8 cellular contexts compared by ENCODE assay signal in genomic region chr1:54714881-54715492, GRCh38. TPM values are rescaled to one million over a fixed set of nuclear protein-coding genes. Genes with fewer than 3 reads are reported as not detected.
DNase-seq lines count a peak whose midpoint lies in the region; ATAC-seq and TF ChIP-seq lines count a peak whose summit lies in the region.

No MANE protein-coding gene starts in this region.

- H3K4me1 ChIP-seq in SJCRH30, result no peaks in the 10 kb centered on the region
- H3K4me1 ChIP-seq in fibroblast of lung (ENCODE audit: control insufficient read depth, extremely low read depth, insufficient read depth, low read length), result peaks cover 3% of the 10 kb centered on the region

- H3K4me3 Mint-ChIP-seq in CD4-positive, alpha-beta T cell, result peak overlapping the region; percentile 93
- peak overlapping the region; percentile 94 for H3K4me3 Mint-ChIP-seq in osteocyte (ENCODE audit: unreplicated experiment)

- peak overlapping the region; percentile 83 for H2AFZ ChIP-seq in fibroblast of lung (ENCODE audit: low read length)

- peaks cover 14% of the 10 kb centered on the region for H3K79me2 ChIP-seq in fibroblast of lung (ENCODE audit: control insufficient read depth, insufficient read depth, low read length)

- DNase-seq in CD4-positive, alpha-beta T cell, result no peak
- DNase-seq in SJCRH30, result no peak
- DNase-seq in fibroblast of lung (ENCODE audit: low read depth in 2 of 2), result no peak
- peak; percentile 76 for DNase-seq in osteocyte (ENCODE audit: extremely low spot score, unreplicated experiment)
- no peak for DNase-seq in KG1 (lab: John Stamatoyannopoulos, UW)
- DNase-seq in activated CD4-positive, CD25-positive, alpha-beta regulatory T cell (lab: John Stamatoyannopoulos, UW), result no peak
- DNase-seq in amniotic stem cell (lab: John Stamatoyannopoulos, UW), result no peak
- no peak for DNase-seq in stimulated activated CD4-positive, alpha-beta T cell treated with anti-CD3 and anti-CD28 coated beads, Interleukin-1b, Interleukin-23, amount 100 ng/mL, for 48 hours

- H3K4me3 ChIP-seq in SJCRH30, result peak overlapping the region; percentile 85
- H3K4me3 ChIP-seq in fibroblast of lung (replicated peaks in 1 of 4; ENCODE audit: control extremely low read depth in 1 of 4, insufficient read depth in 1 of 4, low read depth in 3 of 4, low read length in 4 of 4), result peak overlapping the region in 2 of 4 experiments; percentile 83 to 96

- peak overlapping the region; percentile 70 for H3K4me2 ChIP-seq in fibroblast of lung (ENCODE audit: extremely low read depth, insufficient read depth, low read length)

- H3K27ac ChIP-seq in CD4-positive, alpha-beta T cell (ENCODE audit: low read depth, low read length), result peak overlapping the region; percentile 43
- H3K27ac ChIP-seq in SJCRH30 (no peak overlapping the region), fibroblast of lung (ENCODE audit: insufficient read depth, low read length) (no peak overlapping the region)

- no peaks in the 10 kb centered on the region for H3K9me3 ChIP-seq in CD4-positive, alpha-beta T cell (ENCODE audit: control insufficient read depth, low read length)
- H3K9me3 ChIP-seq in SJCRH30 (replicated peaks) (no peaks in the 10 kb centered on the region), fibroblast of lung (ENCODE audit: control insufficient read depth, insufficient read depth, low read depth, low read length) (no peaks in the 10 kb centered on the region)

- peaks cover 33% of the 10 kb centered on the region for H3K36me3 Mint-ChIP-seq in CD4-positive, alpha-beta T cell (ENCODE audit: low read depth)
- H3K36me3 Mint-ChIP-seq in osteocyte (ENCODE audit: unreplicated experiment), result peaks cover 13% of the 10 kb centered on the region

- H3K9ac ChIP-seq in fibroblast of lung (ENCODE audit: insufficient read depth, low read length), result no peak overlapping the region

- no peaks in the 10 kb centered on the region for H3K27me3 ChIP-seq in CD4-positive, alpha-beta T cell (ENCODE audit: control insufficient read depth, insufficient read depth, low read length)
- H3K27me3 ChIP-seq in SJCRH30 (no peaks in the 10 kb centered on the region), fibroblast of lung (ENCODE audit: control insufficient read depth, insufficient read depth, low read length) (peaks cover 7% of the 10 kb centered on the region)

- no peaks in the 10 kb centered on the region for H3K9me3 Mint-ChIP-seq in CD4-positive, alpha-beta T cell
- H3K9me3 Mint-ChIP-seq in osteocyte (ENCODE audit: unreplicated experiment), result no peaks in the 10 kb centered on the region

- TF ChIP-seq CTCF in CD4-positive, alpha-beta T cell (IDR thresholded peaks at IDR 0.05), result no peak
- TF ChIP-seq CTCF in fibroblast of lung (conservative IDR thresholded peaks at IDR 0.05 in 1 of 2, IDR thresholded peaks at IDR 0.05 in 1 of 2; ENCODE audit: low read depth in 1 of 2, low read length in 2 of 2), result no peak
- TF ChIP-seq CTCF in osteocyte (IDR thresholded peaks at IDR 0.05), result no peak

- intact Hi-C loops in CD4-positive, alpha-beta T cell (cut with DNase I, micrococcal nuclease), result loop anchor here (1.0 to 10.0 kb wide), 9 partner anchors 49 to 1390 kb away; partner anchors contain the start of genes CYB5RL (in 1 of the 2), IFT25 (in 1 of the 2), LRP8 (in 1 of the 2) and LRRC42 (in 1 of the 2)

- H4K20me1 ChIP-seq in fibroblast of lung (ENCODE audit: control insufficient read depth, extremely low read depth, insufficient read depth, low read length), result no peaks in the 10 kb centered on the region

- no peaks in the 10 kb centered on the region for H3K27me3 Mint-ChIP-seq in CD4-positive, alpha-beta T cell
- peaks cover 17% of the 10 kb centered on the region for H3K27me3 Mint-ChIP-seq in osteocyte (ENCODE audit: unreplicated experiment)

- ATAC-seq in CD4-positive, alpha-beta T cell (ENCODE audit: poor library complexity), result no peak

- CTCF ChIA-PET in CD4-positive, alpha-beta T cell (lab: Charles Lee), result interaction anchor here (1.0 to 1.6 kb wide), 2 partner anchors 10 to 87 kb away, joined by 3 to 5 read pairs; no protein-coding TSS in a partner anchor

- POLR2A ChIA-PET in CD4-positive, alpha-beta T cell (lab: Charles Lee), result interaction anchor here (1.0 to 2.3 kb wide), 6 partner anchors 10 to 769 kb away, joined by 4 to 16 read pairs (median 4); partner anchors contain the start of genes IFT25, LRRC42, TCEANC2 and TMEM59

- H3K36me3 ChIP-seq in SJCRH30 (peaks cover 18% of the 10 kb centered on the region), fibroblast of lung (ENCODE audit: control insufficient read depth, insufficient read depth, low read length) (no peaks in the 10 kb centered on the region)

- peaks cover 40% of the 10 kb centered on the region for H3K4me1 Mint-ChIP-seq in CD4-positive, alpha-beta T cell (ENCODE audit: low read depth)
- peaks cover 19% of the 10 kb centered on the region for H3K4me1 Mint-ChIP-seq in osteocyte (ENCODE audit: unreplicated experiment)

- H3K27ac Mint-ChIP-seq in CD4-positive, alpha-beta T cell, result peak overlapping the region; percentile 74
- H3K27ac Mint-ChIP-seq in osteocyte (ENCODE audit: unreplicated experiment), result peak overlapping the region; percentile 85

RNA-seq across cellular contexts. Expression of gene TTC4, which starts 0.7 kb away (rescaled TPM):
- 1 to 10 TPM; 7.3 to 7.6 TPM for total RNA-seq in CD4-positive, alpha-beta T cell
- 37.0 and 38.9 TPM in 2 replicates for total RNA-seq in SJCRH30 (2014; rRNA removed; shearing (Covaris generic))
- total RNA-seq in fibroblast of lung, result 18.2 and 19.3 TPM in 2 replicates
- 19.8 and 30.5 TPM in 2 replicates for polyA plus RNA-seq in fibroblast of lung
- polyA plus RNA-seq in fibroblast of lung (2012), result 21.5 and 26.6 TPM in 2 replicates
- polyA minus RNA-seq in fibroblast of lung (ENCODE audit: low replicate concordance), result 13.8 and 24.0 TPM in 2 replicates
- 14.4 and 16.6 TPM in 2 replicates for total RNA-seq in osteocyte

RNA-seq across cellular contexts. Expression of gene PARS2, which starts 49.3 kb away (rescaled TPM):
- total RNA-seq in CD4-positive, alpha-beta T cell, result not detected
- 9.8 and 11.8 TPM in 2 replicates for total RNA-seq in SJCRH30 (2014; rRNA removed; shearing (Covaris generic))
- total RNA-seq in fibroblast of lung (4.4 and 5.4 TPM in 2 replicates), osteocyte (4.4 and 5.5 TPM in 2 replicates)
- 3.4 TPM in 2 replicates for polyA plus RNA-seq in fibroblast of lung
- 2.9 and 3.6 TPM in 2 replicates for polyA plus RNA-seq in fibroblast of lung (2012)
- polyA minus RNA-seq in fibroblast of lung (ENCODE audit: low replicate concordance), result 7.0 and 9.9 TPM in 2 replicates
